17 cellular contexts compared by ENCODE assay signal in the genomic region with DNA sequence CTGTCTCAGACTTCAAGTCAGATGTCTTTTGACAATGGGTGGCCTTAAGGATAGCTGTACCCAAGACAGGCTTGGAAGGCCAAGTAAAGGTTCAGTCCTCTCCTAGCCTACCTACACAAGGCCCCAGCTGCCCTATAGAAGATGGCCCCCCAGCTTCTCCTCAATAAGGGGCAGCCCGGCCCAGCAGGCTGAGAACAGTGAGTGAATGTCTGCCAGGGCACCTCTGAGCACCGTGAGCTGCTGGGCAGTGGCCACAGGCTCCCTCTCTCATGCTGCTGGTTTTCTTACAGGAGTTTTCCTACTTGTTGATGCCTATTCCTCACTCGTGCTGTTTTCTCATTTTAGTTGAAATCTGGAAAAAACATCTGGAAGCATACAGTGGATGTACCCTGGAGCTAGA. TPM values are rescaled to one million over a fixed set of nuclear protein-coding genes. Genes with fewer than 3 reads are reported as not detected.
DNase-seq lines count a peak whose midpoint lies in the region; ATAC-seq and TF ChIP-seq lines count a peak whose summit lies in the region.
"Had no signal": no experiment of that assay in that cellular context is flagged by ENCODE, and none has a peak within 500 bp of the region (broad histone marks: within the 10 kb centered on the region; RNA-seq: fewer than 3 reads in every experiment).

No MANE protein-coding gene starts in this region.

- H3K27ac ChIP-seq in substantia nigra (ENCODE audit: low read depth, low read length, poor library complexity, severe bottlenecking) (peak overlapping the region; percentile 24), tibial nerve (no peak overlapping the region)
- H3K27ac ChIP-seq: lower lobe of right lung, ovary, vagina had no signal

- CTCF ChIA-PET in activated naive CD4-positive, alpha-beta T cell treated with anti-CD3 and anti-CD28 coated beads, Interleukin-2, amount 10 ng/mL, durations not matched to agents 7 days and 5 days (lab: Charles Lee) = interaction anchor here (1.3 kb wide), 1 partner anchor 10 kb away, joined by 6 read pairs; no protein-coding TSS in a partner anchor

- ATAC-seq in T-helper 17 cell = no peak
- ATAC-seq in left lobe of liver = no peak
- ATAC-seq in GM19324 (IDR thresholded peaks at IDR 0.05; ENCODE audit: low FRiP score, unreplicated experiment) = no peak

- no peaks in the 10 kb centered on the region for H3K27me3 ChIP-seq in tibial nerve
- H3K27me3 ChIP-seq: heart left ventricle, ovary, vagina had no signal

- no peak for TF ChIP-seq POLR2A in tibial nerve (IDR thresholded peaks at IDR 0.05)

- H3K4me1 ChIP-seq in tibial nerve = no peaks in the 10 kb centered on the region

- H3K4me3 Mint-ChIP-seq in activated naive CD4-positive, alpha-beta T cell treated with anti-CD3 and anti-CD28 coated beads, Interleukin-2, amount 10 ng/mL, durations not matched to agents 7 days and 5 days = no peak overlapping the region
- H3K4me3 Mint-ChIP-seq in T-helper 17 cell = no peak overlapping the region

- TF ChIP-seq CTCF in tibial nerve (IDR thresholded peaks at IDR 0.05) = no peak

- peaks cover 9% of the 10 kb centered on the region for H3K4me1 Mint-ChIP-seq in activated naive CD4-positive, alpha-beta T cell treated with anti-CD3 and anti-CD28 coated beads, Interleukin-2, amount 10 ng/mL, durations not matched to agents 7 days and 5 days
- peaks cover 16% of the 10 kb centered on the region for H3K4me1 Mint-ChIP-seq in T-helper 17 cell

- no peaks in the 10 kb centered on the region for H3K27me3 Mint-ChIP-seq in activated naive CD4-positive, alpha-beta T cell treated with anti-CD3 and anti-CD28 coated beads, Interleukin-2, amount 10 ng/mL, durations not matched to agents 7 days and 5 days
- H3K27me3 Mint-ChIP-seq in T-helper 17 cell = no peaks in the 10 kb centered on the region

- 76 to 88% methylated on average over 3 of the region's 3 CpGs for WGBS in tibial nerve, 2 donors

- DNase-seq in activated naive CD4-positive, alpha-beta T cell treated with anti-CD3 and anti-CD28 coated beads, Interleukin-2, amount 10 ng/mL, durations not matched to agents 7 days and 5 days = no peak
- no peak for DNase-seq in activated naive CD4-positive, alpha-beta T cell (lab: John Stamatoyannopoulos, UW)
- DNase-seq in T-helper 17 cell (no peak), left lobe of liver (ENCODE audit: low spot score) (peak; percentile 37), substantia nigra (lab: John Stamatoyannopoulos, UW) (no peak), tibial nerve (ENCODE audit: low spot score in 2 of 2) (no peak), KG1 (lab: John Stamatoyannopoulos, UW) (no peak)
- DNase-seq: activated CD4-positive, alpha-beta T cell treated with anti-CD3 and anti-CD28 coated beads, Interleukin-2, amount 50 U/mL, for 1 hour; DND-41; HCEC 1CT; lower lobe of right lung; NCI-H524; stimulated activated CD4-positive, alpha-beta T cell treated with anti-CD3 and anti-CD28 coated beads, Interleukin-2, amount 100 ng/mL, for 24 hours had no signal

- H3K9me3 ChIP-seq in T-helper 17 cell (ENCODE audit: control insufficient read depth, low read length, poor library complexity, severe bottlenecking) (no peaks in the 10 kb centered on the region), tibial nerve (no peaks in the 10 kb centered on the region)
- H3K9me3 ChIP-seq: heart left ventricle, lower lobe of right lung, ovary, vagina had no signal

- TF ChIP-seq EP300 in tibial nerve (IDR thresholded peaks at IDR 0.05) = no peak

- H3K36me3 Mint-ChIP-seq in activated naive CD4-positive, alpha-beta T cell treated with anti-CD3 and anti-CD28 coated beads, Interleukin-2, amount 10 ng/mL, durations not matched to agents 7 days and 5 days = peaks cover 76% of the 10 kb centered on the region
- peaks cover 10% of the 10 kb centered on the region for H3K36me3 Mint-ChIP-seq in T-helper 17 cell (ENCODE audit: low read depth)

- H3K9me3 Mint-ChIP-seq in activated naive CD4-positive, alpha-beta T cell treated with anti-CD3 and anti-CD28 coated beads, Interleukin-2, amount 10 ng/mL, durations not matched to agents 7 days and 5 days = no peaks in the 10 kb centered on the region

- H3K27ac Mint-ChIP-seq in activated naive CD4-positive, alpha-beta T cell treated with anti-CD3 and anti-CD28 coated beads, Interleukin-2, amount 10 ng/mL, durations not matched to agents 7 days and 5 days = peak overlapping the region; percentile 49
- peak overlapping the region; percentile 80 for H3K27ac Mint-ChIP-seq in T-helper 17 cell

- peaks cover 0 to 98% (median 15%) of the 10 kb centered on the region in 3 donors for H3K36me3 ChIP-seq in tibial nerve
- H3K36me3 ChIP-seq: ovary had no signal

- no peak overlapping the region for H3K4me3 ChIP-seq in tibial nerve
- H3K4me3 ChIP-seq: heart left ventricle, lower lobe of right lung, ovary, vagina had no signal

RNA-seq across cellular contexts. Expression of a gene that starts 40.1 kb away (rescaled TPM):
- total RNA-seq in T-helper 17 cell (100 to 1,000 TPM; 106 to 115 TPM), left lobe of liver (19.1 TPM), tibial nerve (10 to 100 TPM; 57.7 to 77.1 (median 64.8) TPM)

RNA-seq across cellular contexts. Expression of a gene that starts 47.4 kb away (rescaled TPM):
- 10 to 100 TPM; 11.9 to 18.1 TPM for total RNA-seq in T-helper 17 cell
- total RNA-seq in left lobe of liver = 4.4 TPM
- total RNA-seq in tibial nerve = 1 to 10 TPM; 3.5 to 7.2 (median 6.1) TPM
